Comparison of ENCODE assay signal across 15 cellular contexts in the genomic region with DNA sequence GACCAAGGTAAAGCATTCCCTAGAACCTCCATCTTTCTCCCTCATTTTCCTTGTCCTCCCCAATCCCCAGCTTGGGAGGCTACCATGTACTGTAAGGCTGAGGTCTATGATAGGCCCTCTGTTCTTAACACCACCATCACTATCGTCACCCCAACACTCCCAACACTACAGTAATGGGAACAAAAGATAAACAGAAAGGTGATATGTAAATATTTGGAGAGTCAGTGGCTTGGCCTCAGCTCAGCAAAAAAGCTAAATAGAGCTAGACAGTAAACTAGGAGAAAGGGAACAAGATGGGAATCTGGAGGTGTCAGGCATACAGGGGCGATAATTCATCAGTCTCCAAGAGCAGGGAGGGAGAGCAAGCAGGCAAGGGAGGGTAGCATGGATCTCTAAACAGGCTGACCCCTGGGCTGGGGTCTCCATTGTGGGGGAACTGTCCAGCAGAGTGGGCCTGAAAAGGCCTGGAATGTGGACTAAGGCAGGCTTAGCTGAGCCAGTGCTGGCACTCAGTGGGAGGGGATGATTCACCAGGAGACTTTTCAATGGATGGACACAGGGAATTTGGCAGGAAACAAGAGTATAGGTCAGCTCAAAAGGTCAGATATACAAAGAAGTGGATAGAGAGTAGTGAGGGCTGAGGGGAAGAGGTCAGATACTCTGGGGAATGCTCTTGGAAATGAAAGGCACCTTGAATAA. TPM values are rescaled to one million over a fixed set of nuclear protein-coding genes. Genes with fewer than 3 reads are reported as not detected.
DNase-seq lines count a peak whose midpoint lies in the region; ATAC-seq, FAIRE-seq and TF ChIP-seq lines count a peak whose summit lies in the region.
"Had no signal": no experiment of that assay in that cellular context is flagged by ENCODE, and none has a peak within 500 bp of the region (broad histone marks: within the 10 kb centered on the region; RNA-seq: fewer than 3 reads in every experiment).

No MANE protein-coding gene starts in this region.

- TF ChIP-seq CTCF in liver (IDR thresholded peaks at IDR 0.05; ENCODE audit: low read depth, low read length, missing input control) (no peak), kidney (IDR thresholded peaks at IDR 0.05; ENCODE audit: borderline replicate concordance, extremely low read depth, insufficient read depth) (no peak), lower lobe of right lung (IDR thresholded peaks at IDR 0.05) (no peak)

- H3K36me3 ChIP-seq in MG63 (peaks cover 25% of the 10 kb centered on the region), liver (ENCODE audit: control insufficient read depth in 4 of 4, insufficient read depth in 3 of 4, low read depth in 1 of 4, low read length in 3 of 4) (no peaks in the 10 kb centered on the region), kidney (ENCODE audit: control insufficient read depth in 1 of 2, insufficient read depth in 2 of 2, low read length in 2 of 2) (no peaks in the 10 kb centered on the region), lower lobe of right lung (peaks cover 14% of the 10 kb centered on the region)

- H3K4me3 ChIP-seq in MG63 (no peak overlapping the region), liver (ENCODE audit: low read depth in 1 of 3, low read length in 3 of 3) (no peak overlapping the region), kidney (ENCODE audit: low read length in 2 of 2) (no peak overlapping the region), lower lobe of right lung (no peak overlapping the region)
- H3K4me3 ChIP-seq: SK-N-MC had no signal

- intact Hi-C loops in kidney (cut with DNase I) (no loop called here), lower lobe of right lung (cut with DNase I) (no loop called here)

- in situ Hi-C loops in Caki2 (cut with HindIII; ENCODE audit: low pct_unique_long_range_greater_than_20kb, low sequenced_read_pairs): no loop called here

- H3K27me3 ChIP-seq in MG63: no peaks in the 10 kb centered on the region
- H3K27me3 ChIP-seq in liver (ENCODE audit: control insufficient read depth in 4 of 4, insufficient read depth in 4 of 4, low read length in 3 of 4): no peaks in the 10 kb centered on the region
- no peaks in the 10 kb centered on the region for H3K27me3 ChIP-seq in lower lobe of right lung (ENCODE audit: low read depth)

- TF ChIP-seq RAD21 in liver (IDR thresholded peaks at IDR 0.05): no peak

- H3K27ac ChIP-seq in liver (ENCODE audit: low read depth in 1 of 2, low read length in 2 of 2) (no peak overlapping the region), kidney (ENCODE audit: low read depth in 2 of 2, low read length in 2 of 2) (no peak overlapping the region), lower lobe of right lung (no peak overlapping the region)
- H3K27ac ChIP-seq: SK-N-MC had no signal

- H3K9ac ChIP-seq in liver (ENCODE audit: low read depth in 1 of 2, low read length in 2 of 2): no peak overlapping the region
- no peak overlapping the region for H3K9ac ChIP-seq in kidney (ENCODE audit: low read length in 2 of 2)

- no peak for ATAC-seq in lower lobe of right lung
- ATAC-seq in HG02973 (IDR thresholded peaks at IDR 0.05; ENCODE audit: unreplicated experiment): no peak

- FAIRE-seq in kidney (lab: Jason Lieb, UNC): no peak

- H3K4me1 ChIP-seq in liver (ENCODE audit: control insufficient read depth in 4 of 4, insufficient read depth in 4 of 4, low read length in 3 of 4): no peaks in the 10 kb centered on the region
- H3K4me1 ChIP-seq in kidney (ENCODE audit: control insufficient read depth in 1 of 2, insufficient read depth in 1 of 2, low read depth in 1 of 2, low read length in 2 of 2): no peaks in the 10 kb centered on the region
- H3K4me1 ChIP-seq in lower lobe of right lung: peaks cover 13% of the 10 kb centered on the region

- no peaks in the 10 kb centered on the region for H3K9me3 ChIP-seq in MG63
- H3K9me3 ChIP-seq in liver (ENCODE audit: control insufficient read depth in 4 of 4, low read length in 3 of 4): no peaks in the 10 kb centered on the region
- no peaks in the 10 kb centered on the region for H3K9me3 ChIP-seq in kidney (ENCODE audit: control insufficient read depth in 1 of 2, low read length in 2 of 2)
- no peaks in the 10 kb centered on the region for H3K9me3 ChIP-seq in lower lobe of right lung

- peak; percentile 68 for DNase-seq in Caki2 (ENCODE audit: low read depth)
- peak; percentile 92 for DNase-seq in MG63
- peak; percentile 46 for DNase-seq in dermis blood vessel endothelial cell
- no peak for DNase-seq in kidney
- DNase-seq in hypothalamus (lab: John Stamatoyannopoulos, UW): no peak
- no peak for DNase-seq in lower lobe of right lung
- DNase-seq: activated CD4-positive, alpha-beta T cell treated with anti-CD3 and anti-CD28 coated beads, Interleukin-2, amount 10 ng/mL, durations not matched to agents 24 days and 14 days; activated gamma-delta T cell; CD4-positive, alpha-beta T cell; effector CD8-positive, alpha-beta T cell; stimulated activated CD4-positive, alpha-beta T cell treated with anti-CD3 and anti-CD28 coated beads, Interleukin-2, amount 100 ng/mL, for 24 hours; stimulated activated naive CD4-positive, alpha-beta T cell treated with Interleukin-2 at 50 U/mL for 16 hours had no signal

- WGBS in liver: 55% methylated on average over 2 of the region's 2 CpGs

TF ChIP-seq in liver, 16 proteins besides CTCF, POLR2A, EP300 and RAD21:
- no peak for TF ChIP-seq GABPA (IDR thresholded peaks at IDR 0.05 in 1 of 2, conservative IDR thresholded peaks at IDR 0.05 in 1 of 2)
- TF ChIP-seq NR2F2 (IDR thresholded peaks at IDR 0.05): peak; percentile 39
- peak; percentile 68 for TF ChIP-seq REST (IDR thresholded peaks at IDR 0.05)

RNA-seq across cellular contexts. Expression of gene WNT2B, which starts 6.7 kb away (rescaled TPM):
- total RNA-seq in Caki2 (2014; rRNA removed; shearing (Covaris generic); ENCODE audit: low replicate concordance): 0.23 and 0.37 TPM in 2 replicates
- 11.0 and 12.0 TPM in 2 replicates for total RNA-seq in MG63 (2014; rRNA removed; shearing (Covaris generic); ENCODE audit: low replicate concordance)
- total RNA-seq in dermis blood vessel endothelial cell (1.3 and 2.0 TPM in 2 replicates), liver (under 1 TPM; 0.42 to 0.92 TPM), kidney (4.7 TPM), lower lobe of right lung (11.8 TPM)
- polyA plus RNA-seq in liver (under 1 TPM; 0.07 to 0.33 TPM), kidney (ENCODE audit: insufficient read depth, low read depth, low replicate concordance) (0.75 TPM)
- total RNA-seq: activated CD4-positive, alpha-beta T cell treated with anti-CD3 and anti-CD28 coated beads, Interleukin-2, amount 10 ng/mL, durations not matched to agents 24 days and 14 days had no signal

Comparison
In these comparisons a context has a peak if more than half of its experiments do, and no peak if none do; other contexts are left out.
1. DNase-seq: peak in Caki2 (single experiment), MG63 (single experiment) and dermis blood vessel endothelial cell (single experiment); none in kidney (single experiment), hypothalamus (0 of 51) and lower lobe of right lung (single experiment).